ENCODE assay signal across 1 cellular context in the genomic region with DNA sequence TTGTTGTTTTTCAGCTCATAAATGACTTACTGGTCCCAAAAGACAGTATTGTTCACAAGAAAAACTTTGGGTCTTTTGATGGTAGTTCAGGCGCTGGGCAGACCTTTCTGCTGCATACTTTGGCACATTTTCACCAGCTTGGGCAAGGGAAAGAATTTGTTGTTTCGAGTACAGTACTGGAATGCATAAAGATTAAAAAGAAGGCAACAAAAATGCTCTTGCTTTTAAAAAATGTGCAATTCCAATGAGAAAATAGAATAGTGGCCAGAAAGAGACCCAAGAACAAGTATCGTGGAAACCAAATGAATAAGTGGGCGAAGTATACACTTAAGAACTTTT.
TF ChIP-seq lines count a peak whose summit lies in the region.

No MANE protein-coding gene starts in this region.

TF ChIP-seq in IMR-90, 13 proteins besides CTCF, POLR2A, EP300 and RAD21 (continued from another document):
- TF ChIP-seq, protein P1, sequence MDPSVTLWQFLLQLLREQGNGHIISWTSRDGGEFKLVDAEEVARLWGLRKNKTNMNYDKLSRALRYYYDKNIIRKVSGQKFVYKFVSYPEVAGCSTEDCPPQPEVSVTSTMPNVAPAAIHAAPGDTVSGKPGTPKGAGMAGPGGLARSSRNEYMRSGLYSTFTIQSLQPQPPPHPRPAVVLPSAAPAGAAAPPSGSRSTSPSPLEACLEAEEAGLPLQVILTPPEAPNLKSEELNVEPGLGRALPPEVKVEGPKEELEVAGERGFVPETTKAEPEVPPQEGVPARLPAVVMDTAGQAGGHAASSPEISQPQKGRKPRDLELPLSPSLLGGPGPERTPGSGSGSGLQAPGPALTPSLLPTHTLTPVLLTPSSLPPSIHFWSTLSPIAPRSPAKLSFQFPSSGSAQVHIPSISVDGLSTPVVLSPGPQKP (IDR thresholded peaks at IDR 0.05; ENCODE audit: borderline replicate concordance, low read depth, low read length) = no peak
- TF ChIP-seq MAFK (IDR thresholded peaks at IDR 0.05; ENCODE audit: low read depth, low read length) = no peak
- TF ChIP-seq RFX5 (IDR thresholded peaks at IDR 0.05; ENCODE audit: low read depth, low read length) = no peak
- TF ChIP-seq MAZ (IDR thresholded peaks at IDR 0.05; ENCODE audit: borderline replicate concordance, low read depth, low read length) = no peak
- TF ChIP-seq NFE2L2 (IDR thresholded peaks at IDR 0.05; ENCODE audit: low read depth, low read length) = no peak
- TF ChIP-seq MXI1 (IDR thresholded peaks at IDR 0.05; ENCODE audit: borderline replicate concordance, low read depth, low read length) = no peak
- TF ChIP-seq, protein P2, sequence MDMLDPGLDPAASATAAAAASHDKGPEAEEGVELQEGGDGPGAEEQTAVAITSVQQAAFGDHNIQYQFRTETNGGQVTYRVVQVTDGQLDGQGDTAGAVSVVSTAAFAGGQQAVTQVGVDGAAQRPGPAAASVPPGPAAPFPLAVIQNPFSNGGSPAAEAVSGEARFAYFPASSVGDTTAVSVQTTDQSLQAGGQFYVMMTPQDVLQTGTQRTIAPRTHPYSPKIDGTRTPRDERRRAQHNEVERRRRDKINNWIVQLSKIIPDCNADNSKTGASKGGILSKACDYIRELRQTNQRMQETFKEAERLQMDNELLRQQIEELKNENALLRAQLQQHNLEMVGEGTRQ (IDR thresholded peaks at IDR 0.05; ENCODE audit: low read depth, low read length) = no peak
- TF ChIP-seq FOS (IDR thresholded peaks at IDR 0.05; ENCODE audit: low read depth, low read length) = no peak
